In the genomic region with DNA sequence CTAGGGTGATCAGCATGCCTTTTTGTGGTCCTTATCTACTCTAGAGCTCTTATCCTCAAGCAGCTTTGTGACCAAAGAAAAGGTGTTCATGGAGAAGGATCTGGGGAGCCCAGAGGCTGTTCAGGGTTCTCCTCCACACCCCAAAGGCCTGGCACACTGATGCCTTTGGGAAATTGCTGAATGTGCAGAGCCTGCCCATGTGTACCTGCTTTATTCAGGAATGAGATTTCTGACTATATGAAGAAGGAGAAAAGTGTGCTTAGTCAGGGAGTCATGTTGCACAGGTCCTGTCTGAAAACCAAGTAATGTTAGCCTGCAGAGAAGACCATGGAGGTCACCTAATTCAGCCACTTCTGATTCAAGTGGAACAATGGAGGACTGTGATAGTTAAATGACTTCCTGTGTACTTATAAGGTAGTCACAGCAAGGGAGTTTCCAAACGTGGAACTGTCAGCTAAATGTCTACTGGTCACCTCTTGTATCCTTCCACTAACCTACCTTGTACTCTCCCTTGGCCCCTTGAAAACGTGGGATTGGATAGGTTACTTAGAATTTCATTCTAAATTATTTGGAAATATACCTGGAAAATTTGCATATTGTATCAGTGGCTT, we compare ENCODE assay signal across 11 cellular contexts.
DNase-seq lines count a peak whose midpoint lies in the region; ATAC-seq lines count a peak whose summit lies in the region.
"Had no signal": no experiment of that assay in that cellular context is flagged by ENCODE, and none has a peak within 500 bp of the region (broad histone marks: within the 10 kb centered on the region; RNA-seq: fewer than 3 reads in every experiment).

No MANE protein-coding gene starts in this region.

- peak overlapping the region; percentile 0 to 79 (median 44) for H3K4me3 Mint-ChIP-seq in CD4-positive, CD25-positive, alpha-beta regulatory T cell
- peak overlapping the region; percentile 35 for H3K4me3 Mint-ChIP-seq in T-helper 1 cell treated with Interleukin-12 subunit alpha and Interleukin-12 subunit beta and Interleukin-4 antibody, amounts not matched to agents 30 μg/mL and 1 μg/mL, for 36 hours

- H3K4me3 ChIP-seq in CD4-positive, CD25-positive, alpha-beta regulatory T cell (ENCODE audit: low read depth, low read length), result peak overlapping the region; percentile 8

- peak; percentile 16 to 31 for ATAC-seq in CD4-positive, CD25-positive, alpha-beta regulatory T cell (ENCODE audit: low read depth in 2 of 2)
- ATAC-seq in HG02973 (IDR thresholded peaks at IDR 0.05; ENCODE audit: unreplicated experiment) (no peak), GM18511 (IDR thresholded peaks at IDR 0.05; ENCODE audit: unreplicated experiment) (no peak)

- H3K4me1 Mint-ChIP-seq in CD4-positive, CD25-positive, alpha-beta regulatory T cell, result peaks cover 38 to 94% (median 76%) of the 10 kb centered on the region in 4 donors
- peaks cover 76% of the 10 kb centered on the region for H3K4me1 Mint-ChIP-seq in T-helper 1 cell treated with Interleukin-12 subunit alpha and Interleukin-12 subunit beta and Interleukin-4 antibody, amounts not matched to agents 30 μg/mL and 1 μg/mL, for 36 hours (ENCODE audit: low read depth)

- H3K36me3 ChIP-seq in CD4-positive, CD25-positive, alpha-beta regulatory T cell (ENCODE audit: control insufficient read depth, insufficient read depth, low read length), result no peaks in the 10 kb centered on the region

- no peaks in the 10 kb centered on the region for H3K27me3 ChIP-seq in CD4-positive, CD25-positive, alpha-beta regulatory T cell (ENCODE audit: control insufficient read depth, insufficient read depth, low read length)

- H3K36me3 Mint-ChIP-seq in CD4-positive, CD25-positive, alpha-beta regulatory T cell, result no peaks in the 10 kb centered on the region
- H3K36me3 Mint-ChIP-seq in T-helper 1 cell treated with Interleukin-12 subunit alpha and Interleukin-12 subunit beta and Interleukin-4 antibody, amounts not matched to agents 30 μg/mL and 1 μg/mL, for 36 hours (ENCODE audit: low read depth), result no peaks in the 10 kb centered on the region

- peaks cover 95% of the 10 kb centered on the region for H3K4me1 ChIP-seq in CD4-positive, CD25-positive, alpha-beta regulatory T cell (ENCODE audit: control insufficient read depth, insufficient read depth, low read length, poor library complexity, severe bottlenecking)

- peak in 1 of 3 donors; percentile 41 for DNase-seq in CD4-positive, CD25-positive, alpha-beta regulatory T cell
- DNase-seq in DMS153 treated with DMSO at 0.1 percent for 48 hours (lab: John Stamatoyannopoulos, UW; ENCODE audit: unreplicated experiment) (peak; percentile 72), kidney tubule cell (ENCODE audit: low spot score) (peak; percentile 59), medulla oblongata (ENCODE audit: extremely low spot score) (no peak), NCI-H345 (lab: John Stamatoyannopoulos, UW) (no peak)
- DNase-seq: DND-41; NCI-H187 treated with DMSO at 0.1 percent for 48 hours; stimulated activated CD4-positive, alpha-beta T cell treated with anti-CD3 and anti-CD28 coated beads, Interleukin-4, amount 100 ng/mL, for 24 hours had no signal

- no peaks in the 10 kb centered on the region for H3K27me3 Mint-ChIP-seq in CD4-positive, CD25-positive, alpha-beta regulatory T cell
- H3K27me3 Mint-ChIP-seq in T-helper 1 cell treated with Interleukin-12 subunit alpha and Interleukin-12 subunit beta and Interleukin-4 antibody, amounts not matched to agents 30 μg/mL and 1 μg/mL, for 36 hours (ENCODE audit: low read depth), result no peaks in the 10 kb centered on the region

- H3K9me3 ChIP-seq in CD4-positive, CD25-positive, alpha-beta regulatory T cell (ENCODE audit: control insufficient read depth in 2 of 2, low read length in 2 of 2), result no peaks in the 10 kb centered on the region

- H3K27ac ChIP-seq in CD4-positive, CD25-positive, alpha-beta regulatory T cell (ENCODE audit: insufficient read depth, low read length, poor library complexity, severe bottlenecking), result peak overlapping the region; percentile 35

- peak overlapping the region; percentile 52 to 93 (median 86) for H3K27ac Mint-ChIP-seq in CD4-positive, CD25-positive, alpha-beta regulatory T cell
- H3K27ac Mint-ChIP-seq in T-helper 1 cell treated with Interleukin-12 subunit alpha and Interleukin-12 subunit beta and Interleukin-4 antibody, amounts not matched to agents 30 μg/mL and 1 μg/mL, for 36 hours, result peak overlapping the region; percentile 85

- H3K9me3 Mint-ChIP-seq in CD4-positive, CD25-positive, alpha-beta regulatory T cell, result no peaks in the 10 kb centered on the region
- no peaks in the 10 kb centered on the region for H3K9me3 Mint-ChIP-seq in T-helper 1 cell treated with Interleukin-12 subunit alpha and Interleukin-12 subunit beta and Interleukin-4 antibody, amounts not matched to agents 30 μg/mL and 1 μg/mL, for 36 hours

Comparison
In these comparisons a context has a peak if more than half of its experiments do, and no peak if none do; other contexts are left out.
1. ATAC-seq: peak in CD4-positive, CD25-positive, alpha-beta regulatory T cell (2 of 2); none in HG02973 (single experiment) and GM18511 (single experiment).
2. DNase-seq: peak in DMS153 treated with DMSO at 0.1 percent for 48 hours (single experiment) and kidney tubule cell (single experiment); none in medulla oblongata (single experiment) and NCI-H345 (single experiment).